Comparison of ENCODE assay signal across 1 cellular context in the genomic region with DNA sequence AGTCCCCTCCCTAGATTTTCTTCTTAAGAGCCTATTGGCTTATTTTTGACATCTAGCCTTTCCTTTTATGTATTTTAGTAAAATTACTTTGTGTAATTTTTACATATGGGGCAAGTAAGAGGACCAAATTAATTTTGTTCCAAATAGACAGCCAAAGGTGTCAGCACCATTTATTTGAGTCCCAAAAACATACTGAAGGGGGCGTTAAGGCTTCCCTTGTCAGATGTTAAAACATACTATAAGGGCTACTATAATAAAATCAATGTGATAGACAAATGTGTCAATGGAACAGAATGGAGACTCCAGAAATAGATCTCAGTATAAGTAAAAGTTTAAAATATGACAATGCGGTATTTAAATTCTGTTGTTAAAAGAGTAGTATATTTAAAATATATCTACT.
TF ChIP-seq lines count a peak whose summit lies in the region.

No MANE protein-coding gene starts in this region.

TF ChIP-seq in HCT116, 20 proteins besides CTCF, POLR2A, EP300 and RAD21 (continued from another document):
- TF ChIP-seq, protein P1, sequence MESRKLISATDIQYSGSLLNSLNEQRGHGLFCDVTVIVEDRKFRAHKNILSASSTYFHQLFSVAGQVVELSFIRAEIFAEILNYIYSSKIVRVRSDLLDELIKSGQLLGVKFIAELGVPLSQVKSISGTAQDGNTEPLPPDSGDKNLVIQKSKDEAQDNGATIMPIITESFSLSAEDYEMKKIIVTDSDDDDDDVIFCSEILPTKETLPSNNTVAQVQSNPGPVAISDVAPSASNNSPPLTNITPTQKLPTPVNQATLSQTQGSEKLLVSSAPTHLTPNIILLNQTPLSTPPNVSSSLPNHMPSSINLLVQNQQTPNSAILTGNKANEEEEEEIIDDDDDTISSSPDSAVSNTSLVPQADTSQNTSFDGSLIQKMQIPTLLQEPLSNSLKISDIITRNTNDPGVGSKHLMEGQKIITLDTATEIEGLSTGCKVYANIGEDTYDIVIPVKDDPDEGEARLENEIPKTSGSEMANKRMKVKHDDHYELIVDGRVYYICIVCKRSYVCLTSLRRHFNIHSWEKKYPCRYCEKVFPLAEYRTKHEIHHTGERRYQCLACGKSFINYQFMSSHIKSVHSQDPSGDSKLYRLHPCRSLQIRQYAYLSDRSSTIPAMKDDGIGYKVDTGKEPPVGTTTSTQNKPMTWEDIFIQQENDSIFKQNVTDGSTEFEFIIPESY (IDR thresholded peaks at IDR 0.05; ENCODE audit: extremely low read depth, insufficient replicate concordance, low read length): no peak
- TF ChIP-seq SIN3A (IDR thresholded peaks at IDR 0.05; ENCODE audit: low read depth) (no peak), YY1 (IDR thresholded peaks at IDR 0.05; ENCODE audit: extremely low read depth, insufficient replicate concordance, low read depth, low read length) (no peak)
